12 cellular contexts compared by ENCODE assay signal in genomic region chr13:25806304-25806974, GRCh38.
DNase-seq lines count a peak whose midpoint lies in the region; ATAC-seq, FAIRE-seq and TF ChIP-seq lines count a peak whose summit lies in the region.
"Had no signal": no experiment of that assay in that cellular context is flagged by ENCODE, and none has a peak within 500 bp of the region (broad histone marks: within the 10 kb centered on the region; RNA-seq: fewer than 3 reads in every experiment).

No MANE protein-coding gene starts in this region.

- 84% methylated on average over 4 of the region's 4 CpGs for WGBS in esophagus muscularis mucosa

- peak; percentile 57 for DNase-seq in GM06990 (ENCODE audit: extremely low read depth, insufficient read length)
- peak; percentile 67 for DNase-seq in astrocyte (ENCODE audit: low read depth)
- no peak for DNase-seq in NCI-H1436 (lab: John Stamatoyannopoulos, UW)
- no peak for DNase-seq in esophagus muscularis mucosa (ENCODE audit: extremely low spot score)
- DNase-seq in GDM1 (lab: John Stamatoyannopoulos, UW): no peak
- DNase-seq: activated CD4-positive, CD25-positive, alpha-beta regulatory T cell treated with anti-CD3 and anti-CD28 coated beads, Interleukin-2, amount 50 U/mL, for 72 hours; NCI-H1092; RPMI8226 had no signal

- TF ChIP-seq EP300 in esophagus muscularis mucosa (IDR thresholded peaks at IDR 0.05): no peak

- TF ChIP-seq POLR2A in esophagus muscularis mucosa (IDR thresholded peaks at IDR 0.05; ENCODE audit: low read depth): no peak

- H3K9me3 Mint-ChIP-seq in astrocyte (ENCODE audit: unreplicated experiment): peaks cover 7% of the 10 kb centered on the region

- H3K36me3 ChIP-seq in GM06990 (ENCODE audit: control insufficient read depth, insufficient read depth, low read length) (no peaks in the 10 kb centered on the region), astrocyte (ENCODE audit: insufficient read depth, low read length) (no peaks in the 10 kb centered on the region), esophagus muscularis mucosa (no peaks in the 10 kb centered on the region)

- H3K4me2 ChIP-seq in astrocyte (ENCODE audit: low read length): no peak overlapping the region

- FAIRE-seq in astrocyte (lab: Jason Lieb, UNC): no peak

- H3K27ac Mint-ChIP-seq in astrocyte (ENCODE audit: unreplicated experiment): no peak overlapping the region

- intact Hi-C loops in esophagus muscularis mucosa (cut with DNase I): no loop called here

- H3K9ac ChIP-seq in astrocyte (ENCODE audit: low read length): no peak overlapping the region

- H3K4me1 ChIP-seq in astrocyte (ENCODE audit: insufficient read depth, low read length): no peaks in the 10 kb centered on the region
- H3K4me1 ChIP-seq in esophagus muscularis mucosa: no peaks in the 10 kb centered on the region

- no peaks in the 10 kb centered on the region for H3K9me3 ChIP-seq in astrocyte (ENCODE audit: insufficient read depth, low read depth, low read length)
- H3K9me3 ChIP-seq in esophagus muscularis mucosa: peaks cover 0 to 3% (median 0%) of the 10 kb centered on the region in 4 donors

- no peak overlapping the region for H3K4me3 Mint-ChIP-seq in astrocyte (ENCODE audit: unreplicated experiment)

- H3K4me3 ChIP-seq in GM06990 (replicated peaks; ENCODE audit: low read depth, low read length) (no peak overlapping the region), astrocyte (ENCODE audit: insufficient read depth, low read depth, low read length) (no peak overlapping the region), esophagus muscularis mucosa (no peak overlapping the region)

- no peaks in the 10 kb centered on the region for H3K79me2 ChIP-seq in astrocyte (ENCODE audit: insufficient read depth, low read length)

- no peaks in the 10 kb centered on the region for H3K36me3 Mint-ChIP-seq in astrocyte (ENCODE audit: low read depth, unreplicated experiment)

- H3K27ac ChIP-seq in astrocyte (ENCODE audit: low read depth, low read length): no peak overlapping the region
- H3K27ac ChIP-seq in esophagus muscularis mucosa (replicated peaks in 1 of 4): no peak overlapping the region

- H2AFZ ChIP-seq in astrocyte (ENCODE audit: low read depth, low read length): no peak overlapping the region

- peak; percentile 66 for ATAC-seq in GM18909 (IDR thresholded peaks at IDR 0.05; ENCODE audit: poor library complexity, unreplicated experiment)
- ATAC-seq in HG03520 (IDR thresholded peaks at IDR 0.05; ENCODE audit: unreplicated experiment): peak; percentile 75
- ATAC-seq in HG03460 (IDR thresholded peaks at IDR 0.05; ENCODE audit: unreplicated experiment): no peak
- ATAC-seq: left lobe of liver had no signal

- peaks cover 11% of the 10 kb centered on the region for H3K4me1 Mint-ChIP-seq in astrocyte (ENCODE audit: low read depth, unreplicated experiment)

- peaks cover 21% of the 10 kb centered on the region for H3K27me3 Mint-ChIP-seq in astrocyte (ENCODE audit: low read depth, unreplicated experiment)

- no peaks in the 10 kb centered on the region for H4K20me1 ChIP-seq in astrocyte (ENCODE audit: insufficient read depth, low read length)

- H3K27me3 ChIP-seq in GM06990 (replicated peaks; ENCODE audit: control insufficient read depth, insufficient read depth, low read length) (no peaks in the 10 kb centered on the region), astrocyte (ENCODE audit: insufficient read depth, low read length) (no peaks in the 10 kb centered on the region), esophagus muscularis mucosa (no peaks in the 10 kb centered on the region)

- no peak for TF ChIP-seq CTCF in GM06990 (IDR thresholded peaks at IDR 0.05; ENCODE audit: insufficient read depth, low read length, poor library complexity, severe bottlenecking)
- no peak for TF ChIP-seq CTCF in astrocyte (IDR thresholded peaks at IDR 0.05; ENCODE audit: insufficient read depth, low read depth, low read length)
- TF ChIP-seq CTCF in esophagus muscularis mucosa (IDR thresholded peaks at IDR 0.05): no peak

Comparison
In these comparisons a context has a peak if more than half of its experiments do, and no peak if none do; other contexts are left out.
1. DNase-seq: peak in GM06990 (single experiment) and astrocyte (single experiment); none in NCI-H1436 (single experiment), esophagus muscularis mucosa (single experiment) and GDM1 (single experiment).